In genomic region chr9:115200711-115201505, GRCh38 we compare ENCODE assay signal across 21 cellular contexts.
DNase-seq lines count a peak whose midpoint lies in the region; ATAC-seq, FAIRE-seq and TF ChIP-seq lines count a peak whose summit lies in the region.
"Had no signal": no experiment of that assay in that cellular context is flagged by ENCODE, and none has a peak within 500 bp of the region (broad histone marks: within the 10 kb centered on the region; RNA-seq: fewer than 3 reads in every experiment).

No MANE protein-coding gene starts in this region.

- H3K9me3 ChIP-seq in ovary (no peaks in the 10 kb centered on the region), PC-3 (ENCODE audit: low read length) (no peaks in the 10 kb centered on the region)

- peak; percentile 12 for TF ChIP-seq EP300 in ovary (IDR thresholded peaks at IDR 0.05)

- H3K27ac ChIP-seq in ovary (no peak overlapping the region), urinary bladder (ENCODE audit: low read depth) (peak overlapping the region; percentile 7), PC-3 (ENCODE audit: low read length) (no peak overlapping the region)

- H3K4me1 ChIP-seq in ovary (ENCODE audit: insufficient read depth) (no peaks in the 10 kb centered on the region), urinary bladder (ENCODE audit: insufficient read depth) (no peaks in the 10 kb centered on the region), PC-3 (ENCODE audit: insufficient read depth, low read length) (peaks cover 25% of the 10 kb centered on the region)

- H3K36me3 ChIP-seq in ovary, result no peaks in the 10 kb centered on the region
- H3K36me3 ChIP-seq in urinary bladder (ENCODE audit: insufficient read depth), result no peaks in the 10 kb centered on the region
- no peaks in the 10 kb centered on the region for H3K36me3 ChIP-seq in PC-3 (ENCODE audit: low read depth, low read length)

- DNase-seq in HCEC 1CT (peak; percentile 89), epithelial cell of esophagus (ENCODE audit: low read depth) (peak; percentile 82), ovary (no peak), D721Med (ENCODE audit: insufficient read length, low spot score) (no peak), PC-3 (no peak), NOMO-1 (lab: John Stamatoyannopoulos, UW; ENCODE audit: unreplicated experiment in 2 of 2) (no peak)
- DNase-seq in activated naive CD4-positive, alpha-beta T cell (lab: John Stamatoyannopoulos, UW), result no peak
- DNase-seq: activated CD4-positive, alpha-beta T cell treated with anti-CD3 and anti-CD28 coated beads, Interleukin-2, amount 10 ng/mL, durations not matched to agents 24 days and 14 days; activated CD8-positive, alpha-beta memory T cell treated with anti-CD3 and anti-CD28 coated beads, Interleukin-2, amount 50 U/mL, for 48 hours; activated gamma-delta T cell treated with Interleukin-2 at 50 U/mL for 16 hours; AML-193; endodermal cell; foreskin melanocyte; kidney glomerular epithelial cell; NCI-H1694 treated with DMSO at 0.1 percent for 48 hours; NCI-H345; NK-92 treated with Interleukin-12 subunit alpha and Interleukin-12 subunit beta, amount 100 ng/mL, for 24 hours; stimulated activated CD4-positive, alpha-beta T cell treated with anti-CD3 and anti-CD28 coated beads, Interleukin-15, amount 100 ng/mL, for 24 hours; stimulated activated naive CD4-positive, alpha-beta T cell had no signal

- ATAC-seq in PC-3, result no peak

- no peaks in the 10 kb centered on the region for H3K79me2 ChIP-seq in PC-3 (ENCODE audit: low read length)

- BruUV-seq in PC-3 (replicated peaks; lab: Mats Ljungman, UMichigan), result no TSS peak

- no peak for FAIRE-seq in D721Med (lab: Jason Lieb, UNC)
- FAIRE-seq: TTC549 had no signal

- H3K27me3 ChIP-seq in ovary, result no peaks in the 10 kb centered on the region
- H3K27me3 ChIP-seq in PC-3 (ENCODE audit: low read length), result no peaks in the 10 kb centered on the region

- intact Hi-C loops in ovary (cut with DNase I) (no loop called here), PC-3 (cut with micrococcal nuclease) (no loop called here)

- H3K9ac ChIP-seq in PC-3 (ENCODE audit: low read length), result no peak overlapping the region

- WGBS in ovary, 3 donors, result 36 to 56% (median 53%) methylated on average over 3 of the region's 3 CpGs
- 52% methylated on average over 3 of the region's 3 CpGs for WGBS in urinary bladder

- no peak overlapping the region for H2AFZ ChIP-seq in PC-3 (ENCODE audit: low read length)

- no peaks in the 10 kb centered on the region for H3K9me2 ChIP-seq in PC-3 (replicated peaks; ENCODE audit: low read length)

- H3K4me3 ChIP-seq in epithelial cell of esophagus (ENCODE audit: low read length) (no peak overlapping the region), ovary (no peak overlapping the region), urinary bladder (ENCODE audit: low read depth, low read length) (no peak overlapping the region), PC-3 (ENCODE audit: low read length) (no peak overlapping the region)

- TF ChIP-seq POLR2A in ovary (IDR thresholded peaks at IDR 0.05), result no peak

- no peaks in the 10 kb centered on the region for H3F3A ChIP-seq in PC-3 (ENCODE audit: low read length, unreplicated experiment)

- POLR2A ChIA-PET in PC-3 (lab: Charles Lee; ENCODE audit: unreplicated experiment), result no interaction called here

- no peak overlapping the region for H3K4me2 ChIP-seq in PC-3 (ENCODE audit: low read length)

- CTCF ChIA-PET in PC-3 (lab: Charles Lee), result no interaction called here

- TF ChIP-seq CTCF in epithelial cell of esophagus (IDR thresholded peaks at IDR 0.05; ENCODE audit: insufficient read depth, low read depth, low read length, missing control alignments), result no peak
- no peak for TF ChIP-seq CTCF in ovary (IDR thresholded peaks at IDR 0.05)
- no peak for TF ChIP-seq CTCF in D721Med (IDR thresholded peaks at IDR 0.05; ENCODE audit: insufficient read depth, missing control alignments)
- no peak for TF ChIP-seq CTCF in PC-3 (conservative IDR thresholded peaks at IDR 0.05; ENCODE audit: low read depth, low read length)

- H4K20me1 ChIP-seq in PC-3 (ENCODE audit: low read length), result no peaks in the 10 kb centered on the region

Comparison
In these comparisons a context has a peak if more than half of its experiments do, and no peak if none do; other contexts are left out.
1. DNase-seq: peak in HCEC 1CT (single experiment) and epithelial cell of esophagus (single experiment); none in ovary (0 of 5), D721Med (single experiment), PC-3 (single experiment), NOMO-1 (0 of 2) and activated naive CD4-positive, alpha-beta T cell (0 of 4).